Comparison of ENCODE assay signal across 15 cellular contexts in the genomic region with DNA sequence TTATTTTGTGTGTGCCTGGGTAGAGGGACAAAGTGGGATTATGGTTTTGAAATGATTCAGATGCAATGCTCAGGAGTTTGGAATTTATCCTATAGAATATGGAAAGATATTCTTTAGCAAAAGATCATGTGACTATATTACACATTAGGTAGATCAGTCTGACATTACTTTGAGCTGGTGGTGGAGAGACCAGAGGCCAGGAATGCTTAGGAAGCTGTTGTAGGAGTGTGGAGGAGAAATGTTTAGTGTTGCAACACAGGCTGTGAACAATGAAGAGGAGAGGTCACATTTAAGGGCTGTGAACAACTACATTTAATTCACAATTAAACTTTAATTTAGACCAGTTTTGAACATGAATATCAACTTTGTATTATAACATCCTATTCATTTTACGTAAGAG. TPM values are rescaled to one million over a fixed set of nuclear protein-coding genes. Genes with fewer than 3 reads are reported as not detected.
DNase-seq lines count a peak whose midpoint lies in the region; ATAC-seq, FAIRE-seq and TF ChIP-seq lines count a peak whose summit lies in the region.
"Had no signal": no experiment of that assay in that cellular context is flagged by ENCODE, and none has a peak within 500 bp of the region (broad histone marks: within the 10 kb centered on the region; RNA-seq: fewer than 3 reads in every experiment).

No MANE protein-coding gene starts in this region.

- H3K9ac ChIP-seq in GM23248, result peak overlapping the region; percentile 83; the same call in 1 of the 2 replicates
- H3K9ac ChIP-seq in astrocyte (ENCODE audit: low read length), result no peak overlapping the region

- H4K20me1 ChIP-seq in GM23248 (ENCODE audit: insufficient read depth) (no peaks in the 10 kb centered on the region), astrocyte (ENCODE audit: insufficient read depth, low read length) (no peaks in the 10 kb centered on the region)

- H3K79me2 ChIP-seq in GM23248 (ENCODE audit: insufficient read depth) (peaks cover 73% of the 10 kb centered on the region), astrocyte (ENCODE audit: insufficient read depth, low read length) (peaks cover 46% of the 10 kb centered on the region)

- FAIRE-seq in astrocyte (lab: Jason Lieb, UNC), result no peak
- FAIRE-seq: frontal cortex had no signal

- peak overlapping the region; percentile 98 for H3K4me3 Mint-ChIP-seq in astrocyte (ENCODE audit: unreplicated experiment)
- H3K4me3 Mint-ChIP-seq: dendritic cell treated with granulocyte-macrophage colony-stimulating factor and Interleukin-4, amounts not matched to agents 40 ng/mL and 50 ng/mL, for 4 days had no signal

- peaks cover 10% of the 10 kb centered on the region for H3K4me1 Mint-ChIP-seq in astrocyte (ENCODE audit: low read depth, unreplicated experiment)

- no peak overlapping the region for H2AFZ ChIP-seq in GM23248
- no peak overlapping the region for H2AFZ ChIP-seq in astrocyte (ENCODE audit: low read depth, low read length)

- H3K9me3 ChIP-seq in GM23248 (ENCODE audit: low read depth) (no peaks in the 10 kb centered on the region), astrocyte (ENCODE audit: insufficient read depth, low read depth, low read length) (no peaks in the 10 kb centered on the region), Peyer's patch (no peaks in the 10 kb centered on the region)

- no peaks in the 10 kb centered on the region for H3K9me3 Mint-ChIP-seq in astrocyte (ENCODE audit: unreplicated experiment)
- H3K9me3 Mint-ChIP-seq: dendritic cell treated with granulocyte-macrophage colony-stimulating factor and Interleukin-4, amounts not matched to agents 40 ng/mL and 50 ng/mL, for 4 days; stimulated activated naive CD8-positive, alpha-beta T cell treated with anti-CD3 and anti-CD28 coated beads, Interleukin-15, Interleukin-2, amounts not matched to agents 100 ng/mL and 50 ng/mL, for 24 hours had no signal

- H3K27me3 ChIP-seq in GM23248 (replicated peaks; ENCODE audit: insufficient read depth) (no peaks in the 10 kb centered on the region), astrocyte (ENCODE audit: insufficient read depth, low read length) (no peaks in the 10 kb centered on the region), Peyer's patch (no peaks in the 10 kb centered on the region)

- in situ Hi-C loops in GM23248 (cut with MboI), result no loop called here

- peak overlapping the region; percentile 99 for H3K4me3 ChIP-seq in GM23248
- H3K4me3 ChIP-seq in astrocyte (ENCODE audit: insufficient read depth, low read depth, low read length), result no peak overlapping the region
- H3K4me3 ChIP-seq in Peyer's patch, result no peak overlapping the region

- H3K36me3 ChIP-seq in GM23248 (ENCODE audit: low read depth) (peaks cover 3% of the 10 kb centered on the region; the same call in 1 of the 2 replicates), astrocyte (ENCODE audit: insufficient read depth, low read length) (no peaks in the 10 kb centered on the region), Peyer's patch (peaks cover 0 to 11% (median 0%) of the 10 kb centered on the region in 3 donors)

- ATAC-seq in HG03439 (IDR thresholded peaks at IDR 0.05; ENCODE audit: unreplicated experiment), result no peak
- ATAC-seq in GM18519 (IDR thresholded peaks at IDR 0.05; ENCODE audit: low FRiP score, unreplicated experiment), result no peak

- TF ChIP-seq CTCF in astrocyte (IDR thresholded peaks at IDR 0.05; ENCODE audit: insufficient read depth, low read depth, low read length), result no peak
- no peak for TF ChIP-seq CTCF in Peyer's patch (IDR thresholded peaks at IDR 0.05)

- DNase-seq in AG08396 (ENCODE audit: low spot score) (peak; percentile 14), GM23248 (peak; percentile 39), astrocyte (ENCODE audit: low read depth) (no peak), kidney glomerular epithelial cell (lab: John Stamatoyannopoulos, UW) (peak; percentile 0), Peyer's patch (no peak), DMS79 (lab: John Stamatoyannopoulos, UW) (no peak)
- DNase-seq: activated CD4-positive, alpha-beta memory T cell treated with anti-CD3 and anti-CD28 coated beads, Interleukin-2, amount 10 ng/mL, durations not matched to agents 7 days and 5 days; activated gamma-delta T cell treated with Interleukin-2 at 50 U/mL for 16 hours; islet precursor cell; NCI-H446 treated with DMSO at 0.1 percent for 48 hours had no signal

- no peak overlapping the region for H3K27ac ChIP-seq in GM23248
- H3K27ac ChIP-seq in astrocyte (ENCODE audit: low read depth, low read length), result no peak overlapping the region
- H3K27ac ChIP-seq in Peyer's patch, result no peak overlapping the region

- no peaks in the 10 kb centered on the region for H3F3A ChIP-seq in GM23248 (ENCODE audit: insufficient read depth)

- no peaks in the 10 kb centered on the region for H3K36me3 Mint-ChIP-seq in astrocyte (ENCODE audit: low read depth, unreplicated experiment)

- TF ChIP-seq POLR2A in Peyer's patch (IDR thresholded peaks at IDR 0.05), result no peak

- no peak overlapping the region for H3K27ac Mint-ChIP-seq in astrocyte (ENCODE audit: unreplicated experiment)
- H3K27ac Mint-ChIP-seq: activated CD4-positive, alpha-beta memory T cell treated with anti-CD3 and anti-CD28 coated beads, Interleukin-2, amount 10 ng/mL, durations not matched to agents 7 days and 5 days; dendritic cell treated with granulocyte-macrophage colony-stimulating factor and Interleukin-4, amounts not matched to agents 40 ng/mL and 50 ng/mL, for 4 days; stimulated activated naive CD8-positive, alpha-beta T cell treated with anti-CD3 and anti-CD28 coated beads, Interleukin-15, Interleukin-2, amounts not matched to agents 100 ng/mL and 50 ng/mL, for 24 hours had no signal

- H3K4me1 ChIP-seq in GM23248 (ENCODE audit: insufficient read depth), result peaks cover 15% of the 10 kb centered on the region
- no peaks in the 10 kb centered on the region for H3K4me1 ChIP-seq in astrocyte (ENCODE audit: insufficient read depth, low read length)
- peaks cover 0 to 16% (median 5%) of the 10 kb centered on the region in 4 donors for H3K4me1 ChIP-seq in Peyer's patch

- WGBS in GM23248 (ENCODE audit: low coverage in 1 of 2, low lambda C conversion rate in 2 of 2, missing lambda C conversion rate in 2 of 2), 2 experiments, result 94 to 96% methylated on average over 1 of the region's 1 CpG

- no peaks in the 10 kb centered on the region for H3K27me3 Mint-ChIP-seq in astrocyte (ENCODE audit: low read depth, unreplicated experiment)
- H3K27me3 Mint-ChIP-seq: activated CD4-positive, alpha-beta memory T cell treated with anti-CD3 and anti-CD28 coated beads, Interleukin-2, amount 10 ng/mL, durations not matched to agents 7 days and 5 days; dendritic cell treated with granulocyte-macrophage colony-stimulating factor and Interleukin-4, amounts not matched to agents 40 ng/mL and 50 ng/mL, for 4 days; stimulated activated naive CD8-positive, alpha-beta T cell treated with anti-CD3 and anti-CD28 coated beads, Interleukin-15, Interleukin-2, amounts not matched to agents 100 ng/mL and 50 ng/mL, for 24 hours had no signal

- H3K4me2 ChIP-seq in GM23248 (ENCODE audit: unreplicated experiment) (peak overlapping the region; percentile 100), astrocyte (ENCODE audit: low read length) (peak overlapping the region; percentile 93)

- H3K9me2 ChIP-seq in GM23248 (ENCODE audit: insufficient read depth), result no peaks in the 10 kb centered on the region

RNA-seq across cellular contexts. Expression of gene PODN, which starts 45.3 kb away (rescaled TPM):
- total RNA-seq in GM23248 (2014; rRNA removed; shearing (Covaris generic)), result 54.0 and 54.8 TPM in 2 replicates
- polyA plus RNA-seq in GM23248 (2016; fragmentation: Nextera tagmentation; extraction: Ambion mirVana), result 71.6 and 73.7 TPM in 2 replicates
- total RNA-seq in astrocyte (1.9 and 2.6 TPM in 2 replicates), Peyer's patch (10 to 100 TPM in 3 of 4 donors, 1 to 10 TPM in 1; 7.0 to 32.2 (median 17.0) TPM)
- total RNA-seq: activated CD4-positive, alpha-beta memory T cell treated with anti-CD3 and anti-CD28 coated beads, Interleukin-2, amount 10 ng/mL, durations not matched to agents 7 days and 5 days had no signal

Comparison
In these comparisons a context has a peak if more than half of its experiments do, and no peak if none do; other contexts are left out.
1. DNase-seq: peak in AG08396 (single experiment), GM23248 (single experiment) and kidney glomerular epithelial cell (single experiment); none in astrocyte (single experiment), Peyer's patch (0 of 3) and DMS79 (single experiment).